ENCODE assay signal across 1 cellular context in genomic region chr16:1308977-1309885, GRCh38.
TF ChIP-seq lines count a peak whose summit lies in the region.

Gene UBE2I, plus strand, starts transcription at chr16:1309636. Its CDS starts 4,395 bp downstream, at chr16:1314031.

TF ChIP-seq in HepG2, 621 proteins besides CTCF, POLR2A, EP300 and RAD21 (continued from another document and continues in another):
- TF ChIP-seq ZFP37 (CRISPR knock-in tag; IDR thresholded peaks at IDR 0.05; ENCODE audit: borderline replicate concordance) (no peak), ZNF20 (CRISPR knock-in tag; IDR thresholded peaks at IDR 0.05) (peak; percentile 65; the same call in 1 of the 2 replicates), POLR2AphosphoS5 (IDR thresholded peaks at IDR 0.05; ENCODE audit: low read depth, low read length) (no peak; the same call in 1 of the 2 replicates), FOXK2 (IDR thresholded peaks at IDR 0.05) (no peak), HNRNPH1 (optimal IDR thresholded peaks at IDR 0.05; ENCODE audit: low read depth, low read length) (no peak), KDM5B (CRISPR knock-in tag; IDR thresholded peaks at IDR 0.05; ENCODE audit: borderline replicate concordance) (peak; percentile 95), KIAA2018 (CRISPR knock-in tag; IDR thresholded peaks at IDR 0.05; ENCODE audit: borderline replicate concordance) (no peak), ESRRA (CRISPR knock-in tag; IDR thresholded peaks at IDR 0.05; ENCODE audit: low read depth) (no peak), CERS6 (CRISPR knock-in tag; IDR thresholded peaks at IDR 0.05) (no peak), MLXIP (CRISPR knock-in tag; IDR thresholded peaks at IDR 0.05; ENCODE audit: borderline replicate concordance) (no peak), ZNF749 (CRISPR knock-in tag; IDR thresholded peaks at IDR 0.05; ENCODE audit: borderline replicate concordance) (no peak), ZNF260 (CRISPR knock-in tag; IDR thresholded peaks at IDR 0.05; ENCODE audit: borderline replicate concordance, low read depth) (no peak), ARHGAP35 (CRISPR knock-in tag; IDR thresholded peaks at IDR 0.05; ENCODE audit: borderline replicate concordance) (peak; percentile 52; the same call in 1 of the 2 replicates), SRSF9 (IDR thresholded peaks at IDR 0.05; ENCODE audit: borderline replicate concordance, insufficient read depth, low read depth, low read length, poor library complexity, severe bottlenecking) (no peak), ZFP91 (CRISPR knock-in tag; IDR thresholded peaks at IDR 0.05; ENCODE audit: borderline replicate concordance) (peak; percentile 99), FOXP1 (IDR thresholded peaks at IDR 0.05) (no peak), FOXP1 (CRISPR knock-in tag; IDR thresholded peaks at IDR 0.05) (no peak), RAD51 (IDR thresholded peaks at IDR 0.05; ENCODE audit: borderline replicate concordance) (no peak), ZNF7 (CRISPR knock-in tag; IDR thresholded peaks at IDR 0.05) (no peak), PITX1 (CRISPR knock-in tag; IDR thresholded peaks at IDR 0.05) (peak; percentile 83), ASH2L (IDR thresholded peaks at IDR 0.05; ENCODE audit: insufficient read length, low read depth, low read length) (peak; percentile 92), ZSCAN9 (CRISPR knock-in tag; IDR thresholded peaks at IDR 0.05; ENCODE audit: borderline replicate concordance) (peak; percentile 66; the same call in 1 of the 2 replicates), ZNF30 (CRISPR knock-in tag; IDR thresholded peaks at IDR 0.05) (peak; percentile 90; the same call in 1 of the 2 replicates), CEBPB (IDR thresholded peaks at IDR 0.05; ENCODE audit: borderline replicate concordance, low read depth, low read length) (no peak), ZMYM2 (CRISPR knock-in tag; IDR thresholded peaks at IDR 0.05) (0 out of 2 replicates have a peak, but pooled peaks have one; percentile 30), PAWR (CRISPR knock-in tag; IDR thresholded peaks at IDR 0.05; ENCODE audit: borderline replicate concordance) (no peak), ZSCAN20 (CRISPR knock-in tag; IDR thresholded peaks at IDR 0.05; ENCODE audit: borderline replicate concordance) (0 out of 2 replicates have a peak, but pooled peaks have one; percentile 80), FOXC1 (CRISPR knock-in tag; IDR thresholded peaks at IDR 0.05; ENCODE audit: borderline replicate concordance) (peak; percentile 88), ZNF792 (CRISPR knock-in tag; IDR thresholded peaks at IDR 0.05) (no peak), ZFP36 (IDR thresholded peaks at IDR 0.05; ENCODE audit: borderline replicate concordance, low read depth, low read length, partially characterized antibody) (no peak), NFE2L2 (IDR thresholded peaks at IDR 0.05; ENCODE audit: low read length) (no peak), CENPX (CRISPR knock-in tag; IDR thresholded peaks at IDR 0.05) (no peak), ZBTB20 (CRISPR knock-in tag; IDR thresholded peaks at IDR 0.05; ENCODE audit: borderline replicate concordance, low read depth) (peak; percentile 96; the same call in 1 of the 2 replicates), ZNF275 (CRISPR knock-in tag; IDR thresholded peaks at IDR 0.05; ENCODE audit: borderline replicate concordance) (no peak; the same call in 1 of the 2 replicates), ZFAT (CRISPR knock-in tag; conservative IDR thresholded peaks at IDR 0.05) (no peak), SMAD1 (CRISPR knock-in tag; IDR thresholded peaks at IDR 0.05; ENCODE audit: borderline replicate concordance, low read depth) (no peak), SRSF4 (IDR thresholded peaks at IDR 0.05; ENCODE audit: low read depth, low read length, poor library complexity, severe bottlenecking) (no peak), JUN (CRISPR knock-in tag; IDR thresholded peaks at IDR 0.05) (no peak), SALL2 (CRISPR knock-in tag; IDR thresholded peaks at IDR 0.05) (peak; percentile 64; the same call in 1 of the 2 replicates), ZNF687 (CRISPR knock-in tag; IDR thresholded peaks at IDR 0.05) (peak; percentile 78), TFDP2 (CRISPR knock-in tag; IDR thresholded peaks at IDR 0.05) (no peak)
